In the genomic region with DNA sequence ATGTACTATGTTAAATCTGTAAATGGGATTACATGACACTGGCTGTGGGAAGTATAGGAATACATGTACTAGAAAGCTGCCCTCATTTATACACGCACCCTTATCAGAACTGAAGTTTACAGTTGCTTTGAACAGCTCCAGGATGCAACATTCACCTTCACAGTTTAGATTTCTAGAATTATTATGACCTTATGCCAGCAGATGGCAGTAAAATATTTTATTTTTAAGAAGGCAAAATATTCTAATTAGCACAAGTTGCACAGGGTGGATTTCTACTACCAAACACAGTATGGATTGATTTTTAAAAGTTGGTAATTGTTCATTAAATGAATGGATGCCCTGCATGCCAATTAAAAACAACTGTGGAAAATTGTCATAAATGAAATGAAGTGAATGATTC, we compare ENCODE assay signal across 1 cellular context.
TF ChIP-seq lines count a peak whose summit lies in the region.

No MANE protein-coding gene starts in this region.

TF ChIP-seq in GM23338, 12 proteins besides CTCF, POLR2A, EP300 and RAD21 (continued from another document):
- no peak for TF ChIP-seq ZNF462 (CRISPR knock-in tag; IDR thresholded peaks at IDR 0.05)
- TF ChIP-seq ZNF114 (CRISPR knock-in tag; IDR thresholded peaks at IDR 0.05) = no peak
TF ChIP-seq in GM23338: peak in this region for 0.
